Comparison of ENCODE assay signal across 21 cellular contexts in the genomic region with DNA sequence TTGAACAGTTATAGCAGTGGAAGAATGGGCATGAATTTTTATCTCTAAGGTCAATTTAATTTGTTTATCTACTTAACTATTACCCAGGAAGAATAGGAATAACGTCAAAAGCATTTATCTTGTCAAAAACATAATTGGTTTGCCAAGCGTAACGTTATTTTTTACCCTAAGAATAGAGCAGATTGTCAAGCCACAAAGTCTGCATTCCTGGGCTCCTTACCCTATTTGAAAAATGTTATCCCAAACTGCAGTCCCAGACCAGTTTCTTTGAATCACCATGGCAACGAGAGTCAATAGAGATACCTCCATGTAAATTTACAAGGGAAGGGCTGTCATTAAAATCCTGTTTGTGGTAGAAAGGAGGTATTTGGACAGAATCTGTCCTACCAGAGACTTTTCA.
DNase-seq lines count a peak whose midpoint lies in the region; ATAC-seq and TF ChIP-seq lines count a peak whose summit lies in the region.
"Had no signal": no experiment of that assay in that cellular context is flagged by ENCODE, and none has a peak within 500 bp of the region (broad histone marks: within the 10 kb centered on the region; RNA-seq: fewer than 3 reads in every experiment).

No MANE protein-coding gene starts in this region.

- no peak overlapping the region for H4K8ac ChIP-seq in neuronal stem cell (ENCODE audit: low read depth, low read length)

- no peak overlapping the region for H3K9ac ChIP-seq in neuronal stem cell (ENCODE audit: low read depth, low read length, poor library complexity)
- H3K9ac ChIP-seq: KMS-11 had no signal

- no peaks in the 10 kb centered on the region for H3K79me1 ChIP-seq in neuronal stem cell (ENCODE audit: low read depth, low read length)

- H3K27me3 ChIP-seq in HAP-1 (ENCODE audit: low read depth), result no peaks in the 10 kb centered on the region
- H3K27me3 ChIP-seq in ascending aorta, result no peaks in the 10 kb centered on the region
- H3K27me3 ChIP-seq in neuronal stem cell (ENCODE audit: control insufficient read depth in 3 of 3, insufficient read depth in 3 of 3, low read depth in 1 of 3, low read length in 3 of 3), result no peaks in the 10 kb centered on the region
- no peaks in the 10 kb centered on the region for H3K27me3 ChIP-seq in left lung
- H3K27me3 ChIP-seq: MG63 had no signal

- TF ChIP-seq CTCF in ascending aorta (IDR thresholded peaks at IDR 0.05), result no peak
- TF ChIP-seq CTCF in left lung (IDR thresholded peaks at IDR 0.05), result no peak

- no CpG with 5 or more reads among the region's 4 CpGs for WGBS in neuronal stem cell (ENCODE audit: extremely low coverage in 2 of 2, insufficient read length in 2 of 2, insufficient replicate concordance in 1 of 2), 2 donors

- in situ Hi-C loops in HAP-1 (cut with MboI; ENCODE audit: low sequenced_read_pairs), result no loop called here

- H2BK12ac ChIP-seq in neuronal stem cell (ENCODE audit: low read length), result no peak overlapping the region

- no peak for ATAC-seq in left lung
- ATAC-seq: CD8-positive, alpha-beta T cell; GM12878; HepG2; PC-3 had no signal

- H2BK15ac ChIP-seq in neuronal stem cell (ENCODE audit: low read length), result no peak overlapping the region

- no peak overlapping the region for H2BK120ac ChIP-seq in neuronal stem cell (ENCODE audit: low read depth, low read length)

- peaks cover 30% of the 10 kb centered on the region for H3K4me1 ChIP-seq in HAP-1
- peaks cover 6 to 28% of the 10 kb centered on the region in 2 donors for H3K4me1 ChIP-seq in ascending aorta
- peaks cover 9 to 22% of the 10 kb centered on the region in 2 donors for H3K4me1 ChIP-seq in neuronal stem cell (ENCODE audit: control insufficient read depth in 2 of 2, insufficient read depth in 1 of 2, low read depth in 1 of 2, low read length in 2 of 2)
- H3K4me1 ChIP-seq in left lung, result no peaks in the 10 kb centered on the region

- no peak overlapping the region for H3K14ac ChIP-seq in neuronal stem cell (ENCODE audit: low read length)

- no peak overlapping the region for H3K18ac ChIP-seq in neuronal stem cell (ENCODE audit: low read length)

- H3K4me3 ChIP-seq in HAP-1 (no peak overlapping the region), ascending aorta (no peak overlapping the region), neuronal stem cell (ENCODE audit: low read length in 2 of 2) (no peak overlapping the region), left lung (no peak overlapping the region)
- H3K4me3 ChIP-seq: GM12878, MG63 had no signal

- H3K36me3 ChIP-seq in HAP-1 (replicated peaks) (no peaks in the 10 kb centered on the region), ascending aorta (no peaks in the 10 kb centered on the region), neuronal stem cell (replicated peaks in 1 of 2; ENCODE audit: control insufficient read depth in 2 of 2, insufficient read depth in 2 of 2, low read length in 2 of 2) (peaks cover 0 to 2% of the 10 kb centered on the region in 2 donors), left lung (no peaks in the 10 kb centered on the region)
- H3K36me3 ChIP-seq: MG63 had no signal

- peak; percentile 58 to 92 for DNase-seq in HAP-1 (ENCODE audit: low spot score in 2 of 2)
- DNase-seq in ascending aorta (ENCODE audit: low spot score in 2 of 2), result no peak
- DNase-seq in fibroblast of peridontal ligament (ENCODE audit: extremely low read depth), result peak; percentile 23
- peak; percentile 54 for DNase-seq in neuronal stem cell (ENCODE audit: low spot score)
- no peak for DNase-seq in pons (ENCODE audit: low spot score)
- DNase-seq in SIG-M5 (lab: John Stamatoyannopoulos, UW), result no peak
- DNase-seq in left lung, result no peak
- DNase-seq: CD8-positive, alpha-beta T cell; DMS79; GOT3; HFFc6; MG63; NCI-H1092; NCI-H1694 treated with DMSO at 0.1 percent for 48 hours; NCI-H2107; NCI-H446; PC-3; SW 1271 had no signal

- no peak overlapping the region for H2AFZ ChIP-seq in neuronal stem cell (ENCODE audit: low read length)

- no peak overlapping the region for H2BK5ac ChIP-seq in neuronal stem cell (ENCODE audit: low read length)

- no peak overlapping the region for H3K4me2 ChIP-seq in neuronal stem cell (ENCODE audit: insufficient read depth, low read length, poor library complexity, severe bottlenecking)
- H3K4me2 ChIP-seq: KMS-11 had no signal

- H3K27ac ChIP-seq in ascending aorta, result peak overlapping the region; percentile 50 to 86
- H3K27ac ChIP-seq in neuronal stem cell (replicated peaks; ENCODE audit: low read length), result peak overlapping the region; percentile 5
- no peak overlapping the region for H3K27ac ChIP-seq in left lung
- H3K27ac ChIP-seq: KMS-11 had no signal

- no peak overlapping the region for H3K4ac ChIP-seq in neuronal stem cell (ENCODE audit: low read length)

- intact Hi-C loops in ascending aorta (cut with DNase I), result no loop called here
- intact Hi-C loops in left lung (cut with DNase I), result no loop called here

- no peak overlapping the region for H2AK5ac ChIP-seq in neuronal stem cell (ENCODE audit: low read depth, low read length)

- no peak overlapping the region for H4K91ac ChIP-seq in neuronal stem cell (ENCODE audit: low read depth, low read length, poor library complexity)

- H3K23ac ChIP-seq in neuronal stem cell (ENCODE audit: low read depth, low read length, poor library complexity), result no peak overlapping the region

- no peaks in the 10 kb centered on the region for H3K9me3 ChIP-seq in HAP-1
- H3K9me3 ChIP-seq in ascending aorta, result no peaks in the 10 kb centered on the region
- peaks cover 2 to 3% of the 10 kb centered on the region in 2 donors for H3K9me3 ChIP-seq in neuronal stem cell (replicated peaks in 1 of 2; ENCODE audit: control insufficient read depth in 2 of 2, insufficient read depth in 1 of 2, low read depth in 1 of 2, low read length in 2 of 2)
- no peaks in the 10 kb centered on the region for H3K9me3 ChIP-seq in left lung
- H3K9me3 ChIP-seq: MG63 had no signal

Comparison
In these comparisons a context has a peak if more than half of its experiments do, and no peak if none do; other contexts are left out.
1. DNase-seq: peak in HAP-1 (2 of 2), fibroblast of peridontal ligament (single experiment) and neuronal stem cell (single experiment); none in ascending aorta (0 of 2), pons (single experiment), SIG-M5 (single experiment) and left lung (0 of 2).
2. H3K27ac ChIP-seq: peak in ascending aorta (2 of 2) and neuronal stem cell (single experiment); none in left lung (0 of 2).